14 cellular contexts compared by ENCODE assay signal in genomic region chr4:163748474-163748873, GRCh38.
A peak's percentile ranks its signal among the peaks of the same experiment; 100 is the strongest.
DNase-seq lines count a peak whose midpoint lies in the region; ATAC-seq, FAIRE-seq and TF ChIP-seq lines count a peak whose summit lies in the region.
"Had no signal": no experiment of that assay in that cellular context is flagged by ENCODE, and none has a peak within 500 bp of the region (broad histone marks: within the 10 kb centered on the region; RNA-seq: fewer than 3 reads in every experiment).

No MANE protein-coding gene starts in this region.

- H3K9me3 ChIP-seq in K562 (replicated peaks; ENCODE audit: control insufficient read depth, insufficient read depth, low read depth, low read length), result no peaks in the 10 kb centered on the region
- H3K9me3 ChIP-seq: stomach had no signal

- CTCF ChIA-PET in K562 (lab: Yijun Ruan, JAX; ENCODE audit: low intra/inter-chr PET ratio), result no interaction called here

- H3K4me3 ChIP-seq in K562, result no peak overlapping the region
- H3K4me3 ChIP-seq: coronary artery, GM23338, stomach had no signal

- intact Hi-C loops in K562 (cut with micrococcal nuclease), result no loop called here

- H3K9ac ChIP-seq in K562 (ENCODE audit: insufficient read depth in 1 of 2, low read depth in 2 of 2, low read length in 2 of 2), result no peak overlapping the region

- in situ Hi-C loops in K562 (cut with MboI), result no loop called here
- in situ Hi-C loops in ACHN (cut with HindIII; ENCODE audit: low pct_ligation_motif_present, low pct_unique_long_range_greater_than_20kb, low sequenced_read_pairs), result no loop called here

- H4K20me1 ChIP-seq in K562 (replicated peaks; ENCODE audit: control insufficient read depth, insufficient read depth, low read length), result no peaks in the 10 kb centered on the region

- H3K27ac ChIP-seq in K562 (ENCODE audit: extremely low read depth, low read depth, low read length), result no peak overlapping the region
- H3K27ac ChIP-seq: coronary artery, stomach had no signal

- POLR2A ChIA-PET in K562 (lab: Yijun Ruan, JAX), result no interaction called here

- H3K4me2 ChIP-seq in K562 (ENCODE audit: insufficient read depth, low read length), result no peak overlapping the region
- H3K4me2 ChIP-seq: GM23338 had no signal

- peak; percentile 2 for DNase-seq in CD1c-positive myeloid dendritic cell (ENCODE audit: extremely low spot score)
- DNase-seq in HS-5 (ENCODE audit: low read depth), result peak; percentile 18
- DNase-seq in NCI-H2227 treated with DMSO at 0.1 percent for 48 hours (lab: John Stamatoyannopoulos, UW), result peak; percentile 1
- DNase-seq in K562 (ENCODE audit: extremely low read depth in 1 of 4, low spot score in 3 of 4), result no peak
- no peak for DNase-seq in ACHN
- DNase-seq: activated naive CD4-positive, alpha-beta T cell treated with anti-CD3 and anti-CD28 coated beads, Interleukin-2, amount 10 ng/mL, durations not matched to agents 7 days and 5 days; AML-193; stomach had no signal

- H3K4me1 ChIP-seq in K562 (replicated peaks in 1 of 2; ENCODE audit: control insufficient read depth in 2 of 2, insufficient read depth in 2 of 2, low read length in 2 of 2), result no peaks in the 10 kb centered on the region
- H3K4me1 ChIP-seq: stomach had no signal

- H3K9me1 ChIP-seq in K562 (ENCODE audit: control insufficient read depth, insufficient read depth, low read length), result no peaks in the 10 kb centered on the region

- FAIRE-seq in K562 (lab: Jason Lieb, UNC), result no peak
- FAIRE-seq: islet of Langerhans had no signal

- TF ChIP-seq CTCF in K562 (IDR thresholded peaks at IDR 0.05 in 2 of 3, conservative IDR thresholded peaks at IDR 0.05 in 1 of 3; ENCODE audit: insufficient read depth in 2 of 3, low read depth in 1 of 3, low read length in 3 of 3), result no peak

- H3K36me3 ChIP-seq in K562 (ENCODE audit: control insufficient read depth, insufficient read depth, low read length), result no peaks in the 10 kb centered on the region
- H3K36me3 ChIP-seq: stomach had no signal

- no peak for TF ChIP-seq POLR2A in K562 (conservative IDR thresholded peaks at IDR 0.05)

- no peaks in the 10 kb centered on the region for H3K79me2 ChIP-seq in K562 (ENCODE audit: control insufficient read depth, insufficient read depth, low read length)

- TF ChIP-seq EP300 in K562 (IDR thresholded peaks at IDR 0.05; ENCODE audit: low read length), result no peak

- no peaks in the 10 kb centered on the region for H3K27me3 ChIP-seq in K562 (ENCODE audit: control insufficient read depth in 2 of 2, insufficient read depth in 2 of 2, low read length in 2 of 2)
- H3K27me3 ChIP-seq: stomach had no signal

- no peak overlapping the region for H2AFZ ChIP-seq in K562 (ENCODE audit: low read depth, low read length)
- H2AFZ ChIP-seq: GM23338 had no signal

- no peak for ATAC-seq in K562
- ATAC-seq in HG02571 (IDR thresholded peaks at IDR 0.05; ENCODE audit: unreplicated experiment), result no peak
- ATAC-seq in HG03457 (IDR thresholded peaks at IDR 0.05; ENCODE audit: unreplicated experiment), result no peak
- ATAC-seq in GM18498 (IDR thresholded peaks at IDR 0.05; ENCODE audit: unreplicated experiment), result no peak
- ATAC-seq: GM23338 had no signal

- TF ChIP-seq RAD21 in K562 (CRISPR knock-in tag; conservative IDR thresholded peaks at IDR 0.05 in 1 of 2, IDR thresholded peaks at IDR 0.05 in 1 of 2), result no peak

- BruUV-seq in K562 (replicated peaks; lab: Mats Ljungman, UMichigan), result no TSS peak

- 0% methylated on average over 2 of the region's 2 CpGs for WGBS in K562 (ENCODE audit: insufficient coverage, low coverage, missing lambda C conversion rate)

TF ChIP-seq in K562, 482 proteins besides CTCF, POLR2A, EP300 and RAD21:
- no peak for TF ChIP-seq ZNF121 (CRISPR knock-in tag; conservative IDR thresholded peaks at IDR 0.05)
- no peak for TF ChIP-seq NFE2L1 (tag; IDR thresholded peaks at IDR 0.05; ENCODE audit: borderline replicate concordance, low read depth)
- TF ChIP-seq NFIC (IDR thresholded peaks at IDR 0.05), result peak; percentile 66; the same call in 1 of the 2 replicates

Comparison
In these comparisons a context has a peak if more than half of its experiments do, and no peak if none do; other contexts are left out.
1. DNase-seq: peak in CD1c-positive myeloid dendritic cell (single experiment), HS-5 (single experiment) and NCI-H2227 treated with DMSO at 0.1 percent for 48 hours (single experiment); none in K562 (0 of 4) and ACHN (single experiment).